9 cellular contexts compared by ENCODE assay signal in the genomic region with DNA sequence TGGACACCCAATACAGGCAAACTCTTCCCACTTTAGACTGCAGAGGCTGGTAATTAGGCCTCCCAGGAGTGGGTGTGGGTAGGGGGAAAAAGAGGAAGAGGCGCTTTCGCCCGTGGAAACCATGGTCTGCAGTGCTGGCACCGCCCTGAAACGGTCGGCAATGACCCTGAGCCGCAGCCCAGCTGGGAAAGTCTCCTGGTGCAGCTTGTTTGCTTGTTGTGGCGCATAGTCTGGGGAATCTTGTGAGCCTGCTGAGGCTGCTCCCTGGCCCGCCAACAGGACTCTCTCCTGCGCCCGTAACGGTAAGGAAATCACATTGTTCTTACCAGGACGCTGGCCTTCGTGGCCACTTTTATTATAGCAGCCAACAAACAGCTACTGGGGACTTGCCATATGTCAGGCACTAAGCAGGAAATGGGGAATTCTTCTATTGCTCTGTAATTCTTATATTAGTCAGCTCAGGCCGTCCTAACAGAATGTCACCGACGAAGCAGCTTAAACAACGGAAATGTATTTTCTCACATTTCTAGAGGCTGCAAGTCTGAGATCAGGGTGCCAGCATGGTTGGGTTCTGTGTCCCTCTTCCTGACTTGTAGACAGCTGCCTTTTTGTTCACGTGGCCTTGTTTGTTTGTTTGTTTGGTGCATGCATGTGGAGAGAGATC. TPM values are rescaled to one million over a fixed set of nuclear protein-coding genes. Genes with fewer than 3 reads are reported as not detected.
DNase-seq lines count a peak whose midpoint lies in the region; ATAC-seq and TF ChIP-seq lines count a peak whose summit lies in the region.
"Had no signal": no experiment of that assay in that cellular context is flagged by ENCODE, and none has a peak within 500 bp of the region (broad histone marks: within the 10 kb centered on the region; RNA-seq: fewer than 3 reads in every experiment).

No MANE protein-coding gene starts in this region.

- H3K4ac ChIP-seq in neuronal stem cell (ENCODE audit: low read length) = no peak overlapping the region

- H4K91ac ChIP-seq in neuronal stem cell (ENCODE audit: low read depth, low read length, poor library complexity) = no peak overlapping the region

- no peak overlapping the region for H2BK120ac ChIP-seq in neuronal stem cell (ENCODE audit: low read depth, low read length)

- H3K4me2 ChIP-seq in PC-3 (ENCODE audit: low read length) (no peak overlapping the region), neuronal stem cell (ENCODE audit: insufficient read depth, low read length, poor library complexity, severe bottlenecking) (no peak overlapping the region)

- H2AFZ ChIP-seq in PC-3 (ENCODE audit: low read length) (peak overlapping the region; percentile 55), neuronal stem cell (ENCODE audit: low read length) (no peak overlapping the region)

- intact Hi-C loops in PC-3 (cut with micrococcal nuclease) = no loop called here
- intact Hi-C loops in left ventricle myocardium inferior (cut with micrococcal nuclease) = no loop called here
- intact Hi-C loops in uterus (cut with DNase I; ENCODE audit: low total_unique reads) = no loop called here

- H2BK15ac ChIP-seq in neuronal stem cell (ENCODE audit: low read length) = no peak overlapping the region

- ATAC-seq in GM19455 (IDR thresholded peaks at IDR 0.05; ENCODE audit: unreplicated experiment) (peak; percentile 71), PC-3 (peak; percentile 59), HG03378 (IDR thresholded peaks at IDR 0.05; ENCODE audit: unreplicated experiment) (no peak)

- no peak overlapping the region for H3K23ac ChIP-seq in neuronal stem cell (ENCODE audit: low read depth, low read length, poor library complexity)

- no peak for TF ChIP-seq POLR2A in uterus (IDR thresholded peaks at IDR 0.05)

- DNase-seq in A172 (ENCODE audit: low spot score) = peak; percentile 57
- peak; percentile 17 for DNase-seq in PC-3
- peak; percentile 51 for DNase-seq in left ventricle myocardium inferior
- no peak for DNase-seq in uterus
- DNase-seq in NCI-H1105 (lab: John Stamatoyannopoulos, UW) = no peak
- DNase-seq in neuronal stem cell (ENCODE audit: low spot score) = no peak
- DNase-seq: naive B cell had no signal

- no peak overlapping the region for H3K4me3 ChIP-seq in PC-3 (ENCODE audit: low read length)
- peak overlapping the region; percentile 27 for H3K4me3 ChIP-seq in left ventricle myocardium inferior
- H3K4me3 ChIP-seq in uterus = no peak overlapping the region
- no peak overlapping the region for H3K4me3 ChIP-seq in neuronal stem cell (ENCODE audit: low read length in 2 of 2)

- no peak overlapping the region for H3K14ac ChIP-seq in neuronal stem cell (ENCODE audit: low read length)

- CTCF ChIA-PET in PC-3 (lab: Charles Lee) = interaction anchor here (0.5 kb wide), 1 partner anchor 306 kb away, joined by 12 read pairs; no protein-coding TSS in a partner anchor

- H3K79me1 ChIP-seq in neuronal stem cell (ENCODE audit: low read depth, low read length) = no peaks in the 10 kb centered on the region

- H3K9me3 ChIP-seq in PC-3 (ENCODE audit: low read length) (no peaks in the 10 kb centered on the region), left ventricle myocardium inferior (replicated peaks) (no peaks in the 10 kb centered on the region), uterus (no peaks in the 10 kb centered on the region), neuronal stem cell (replicated peaks in 1 of 2; ENCODE audit: control insufficient read depth in 2 of 2, insufficient read depth in 1 of 2, low read depth in 1 of 2, low read length in 2 of 2) (no peaks in the 10 kb centered on the region)

- H3F3A ChIP-seq in PC-3 (ENCODE audit: low read length, unreplicated experiment) = no peaks in the 10 kb centered on the region

- H2BK5ac ChIP-seq in neuronal stem cell (ENCODE audit: low read length) = no peak overlapping the region

- H3K9ac ChIP-seq in PC-3 (ENCODE audit: low read length) (no peak overlapping the region), neuronal stem cell (ENCODE audit: low read depth, low read length, poor library complexity) (no peak overlapping the region)

- TF ChIP-seq CTCF in PC-3 (conservative IDR thresholded peaks at IDR 0.05; ENCODE audit: low read depth, low read length) (no peak), left ventricle myocardium inferior (IDR thresholded peaks at IDR 0.05; ENCODE audit: borderline replicate concordance) (peak; percentile 18), uterus (IDR thresholded peaks at IDR 0.05) (no peak)

- WGBS in neuronal stem cell (ENCODE audit: extremely low coverage in 2 of 2, insufficient read length in 2 of 2, insufficient replicate concordance in 1 of 2), 2 donors = no CpG with 5 or more reads among the region's 19 CpGs

- H3K27me3 ChIP-seq in PC-3 (ENCODE audit: low read length) (no peaks in the 10 kb centered on the region), left ventricle myocardium inferior (ENCODE audit: low read depth) (no peaks in the 10 kb centered on the region), uterus (no peaks in the 10 kb centered on the region), neuronal stem cell (ENCODE audit: control insufficient read depth in 3 of 3, insufficient read depth in 3 of 3, low read depth in 1 of 3, low read length in 3 of 3) (no peaks in the 10 kb centered on the region)

- H2BK12ac ChIP-seq in neuronal stem cell (ENCODE audit: low read length) = no peak overlapping the region

- no TSS peak for BruUV-seq in PC-3 (replicated peaks; lab: Mats Ljungman, UMichigan)

- no peak overlapping the region for H4K8ac ChIP-seq in neuronal stem cell (ENCODE audit: low read depth, low read length)

- POLR2A ChIA-PET in PC-3 (lab: Charles Lee; ENCODE audit: unreplicated experiment) = no interaction called here

- H3K27ac ChIP-seq in PC-3 (ENCODE audit: low read length) (no peak overlapping the region), left ventricle myocardium inferior (replicated peaks) (peak overlapping the region; percentile 92), uterus (peak overlapping the region; percentile 40 to 55), neuronal stem cell (replicated peaks; ENCODE audit: low read length) (no peak overlapping the region)

- H4K20me1 ChIP-seq in PC-3 (ENCODE audit: low read length) = no peaks in the 10 kb centered on the region

- H3K36me3 ChIP-seq in PC-3 (ENCODE audit: low read depth, low read length) = no peaks in the 10 kb centered on the region
- H3K36me3 ChIP-seq in left ventricle myocardium inferior = no peaks in the 10 kb centered on the region
- no peaks in the 10 kb centered on the region for H3K36me3 ChIP-seq in uterus
- no peaks in the 10 kb centered on the region for H3K36me3 ChIP-seq in neuronal stem cell (replicated peaks in 1 of 2; ENCODE audit: control insufficient read depth in 2 of 2, insufficient read depth in 2 of 2, low read length in 2 of 2)

- no peaks in the 10 kb centered on the region for H3K79me2 ChIP-seq in PC-3 (ENCODE audit: low read length)

- H3K18ac ChIP-seq in neuronal stem cell (ENCODE audit: low read length) = no peak overlapping the region

- H3K9me2 ChIP-seq in PC-3 (replicated peaks; ENCODE audit: low read length) = no peaks in the 10 kb centered on the region

- no peak overlapping the region for H2AK5ac ChIP-seq in neuronal stem cell (ENCODE audit: low read depth, low read length)

- H3K4me1 ChIP-seq in PC-3 (ENCODE audit: insufficient read depth, low read length) (no peaks in the 10 kb centered on the region), left ventricle myocardium inferior (peaks cover 35% of the 10 kb centered on the region), uterus (no peaks in the 10 kb centered on the region), neuronal stem cell (ENCODE audit: control insufficient read depth in 2 of 2, insufficient read depth in 1 of 2, low read depth in 1 of 2, low read length in 2 of 2) (peaks cover 0 to 2% of the 10 kb centered on the region in 2 donors)

RNA-seq across cellular contexts. Expression of gene RIN3, which starts 52.5 kb away (rescaled TPM):
- 0.33 and 2.6 TPM in 2 replicates for total RNA-seq in A172 (2014; rRNA removed; shearing (Covaris generic))
- total RNA-seq in PC-3 (2014; rRNA removed) (4.8 and 6.2 TPM in 2 replicates), left ventricle myocardium inferior (13.8 TPM), uterus (10 to 100 TPM in 2 of 4 donors, 1 to 10 TPM in 2; 6.2 to 29.8 (median 12.2) TPM)
- 1.3 TPM for polyA plus RNA-seq in neuronal stem cell (2013, experiment 1 of 2)
- polyA plus RNA-seq in neuronal stem cell (2013, experiment 2 of 2) = 1.6 TPM

Comparison
In these comparisons a context has a peak if more than half of its experiments do, and no peak if none do; other contexts are left out.
1. DNase-seq: peak in A172 (single experiment), PC-3 (single experiment) and left ventricle myocardium inferior (single experiment); none in uterus (0 of 2), NCI-H1105 (single experiment) and neuronal stem cell (single experiment).
2. H3K27ac ChIP-seq: peak in left ventricle myocardium inferior (single experiment) and uterus (2 of 2); none in PC-3 (single experiment) and neuronal stem cell (single experiment).